7 cellular contexts compared by ENCODE assay signal in genomic region chr7:66451713-66452112, GRCh38.
A peak's percentile ranks its signal among the peaks of the same experiment; 100 is the strongest.
DNase-seq lines count a peak whose midpoint lies in the region; ATAC-seq, FAIRE-seq and TF ChIP-seq lines count a peak whose summit lies in the region.
"Not testable (repeated sequence)": the region's sequence is repeated elsewhere in the genome, so short reads cannot be mapped to it uniquely, and the experiment has no call there.

No MANE protein-coding gene starts in this region.

- TF ChIP-seq EP300 in HepG2 (IDR thresholded peaks at IDR 0.05; ENCODE audit: low read depth in 2 of 2, low read length in 2 of 2); HepG2 (CRISPR knock-in tag; IDR thresholded peaks at IDR 0.05; ENCODE audit: borderline replicate concordance): not testable (repeated sequence)

- in situ Hi-C loops in GM13977 (cut with MboI; ENCODE audit: low pct_unique_long_range_greater_than_20kb, low sequenced_read_pairs, unreplicated experiment); HepG2 (cut with HindIII; ENCODE audit: extremely low pct_ligation_motif_present, low pct_unique_long_range_greater_than_20kb): not testable (repeated sequence)

- TF ChIP-seq RAD21 in HepG2 (CRISPR knock-in tag; IDR thresholded peaks at IDR 0.05): not testable (repeated sequence)

- H3K9ac ChIP-seq in OCI-LY1 (ENCODE audit: low read length); HepG2 (ENCODE audit: insufficient read depth, low read depth, low read length): not testable (repeated sequence)

- intact Hi-C loops in HepG2 (cut with micrococcal nuclease; ENCODE audit: unreplicated experiment): not testable (repeated sequence)

- H3K4me1 ChIP-seq in OCI-LY1 (ENCODE audit: insufficient read depth, low read length, severe bottlenecking) (peaks cover 28% of the 10 kb centered on the region), HepG2 (ENCODE audit: insufficient read depth, low read length) (peaks cover 12% of the 10 kb centered on the region)

- not testable (repeated sequence) for TF ChIP-seq POLR2A in HepG2 (IDR thresholded peaks at IDR 0.05; ENCODE audit: insufficient read depth in 1 of 2, low read depth in 2 of 2, low read length in 2 of 2)

- H3K4me3 ChIP-seq in OCI-LY1 (ENCODE audit: low read depth, low read length, poor library complexity, severe bottlenecking); HepG2 (replicated peaks in 1 of 3; ENCODE audit: insufficient read depth in 1 of 3, low read depth in 2 of 3, low read length in 3 of 3): not testable (repeated sequence)

- ATAC-seq in GM19351 (IDR thresholded peaks at IDR 0.05; ENCODE audit: unreplicated experiment) (peak; percentile 51), GM21825 (IDR thresholded peaks at IDR 0.05; ENCODE audit: unreplicated experiment) (peak; percentile 47), HG02870 (IDR thresholded peaks at IDR 0.05; ENCODE audit: unreplicated experiment) (peak; percentile 54), HG03175 (IDR thresholded peaks at IDR 0.05; ENCODE audit: unreplicated experiment) (peak; percentile 36)
- not testable (repeated sequence) for ATAC-seq in HepG2

- not testable (repeated sequence) for DNase-seq in GM13977 (ENCODE audit: low spot score); HepG2 (ENCODE audit: low spot score)

- CTCF ChIA-PET in HepG2 (lab: Yijun Ruan, JAX; ENCODE audit: low intra/inter-chr PET ratio, low total read pairs): not testable (repeated sequence)

- TF ChIP-seq CTCF in GM13977 (IDR thresholded peaks at IDR 0.05; ENCODE audit: extremely low read depth, insufficient read depth, missing control alignments) (peak; percentile 23), OCI-LY1 (IDR thresholded peaks at IDR 0.05; ENCODE audit: low read length) (peak; percentile 38; the same call in 1 of the 2 replicates), HepG2 (CRISPR knock-in tag; IDR thresholded peaks at IDR 0.05) (peak; percentile 20; the same call in 1 of the 2 replicates)

- H4K20me1 ChIP-seq in OCI-LY1 (ENCODE audit: insufficient read depth, low read length); HepG2 (ENCODE audit: insufficient read depth, low read length): not testable (repeated sequence)

- not testable (repeated sequence) for FAIRE-seq in HepG2 (lab: Jason Lieb, UNC)

- not testable (repeated sequence) for BruUV-seq in HepG2 (replicated peaks; lab: Mats Ljungman, UMichigan)

- not testable (repeated sequence) for H3K4me2 ChIP-seq in OCI-LY1 (ENCODE audit: low read length); HepG2 (ENCODE audit: low read depth, low read length)

- H3K27me3 ChIP-seq in OCI-LY1 (ENCODE audit: insufficient read depth, low read length); HepG2 (ENCODE audit: control insufficient read depth in 1 of 2, insufficient read depth in 2 of 2, low read length in 2 of 2): not testable (repeated sequence)

- 100% methylated on average over 2 of the region's 2 CpGs for WGBS in HepG2 (ENCODE audit: low lambda C conversion rate)

- not testable (repeated sequence) for H3F3A ChIP-seq in OCI-LY1 (ENCODE audit: insufficient read depth, low read length)

- not testable (repeated sequence) for H3K9me3 ChIP-seq in OCI-LY1 (ENCODE audit: low read length); HepG2 (ENCODE audit: low read length)

- POLR2A ChIA-PET in HepG2 (lab: Yijun Ruan, JAX): interaction anchor here (1.7 to 1.9 kb wide), 2 partner anchors 12 to 42 kb away, joined by 6 read pairs; no protein-coding TSS in a partner anchor

- not testable (repeated sequence) for H3K79me2 ChIP-seq in OCI-LY1 (ENCODE audit: insufficient read depth, low read length); HepG2 (ENCODE audit: insufficient read depth, low read length)

- H3K27ac ChIP-seq in OCI-LY1 (ENCODE audit: low read depth, low read length, poor library complexity, severe bottlenecking): peak overlapping the region; percentile 4
- H3K27ac ChIP-seq in HepG2 (ENCODE audit: extremely low read length, insufficient read depth, low read length): not testable (repeated sequence)

- H3K36me3 ChIP-seq in OCI-LY1 (ENCODE audit: insufficient read depth, low read length): not testable (repeated sequence)
- peaks cover 0 to 13% of the 10 kb centered on the region in 2 experiments; a peak in 1 of 5 replicates for H3K36me3 ChIP-seq in HepG2 (replicated peaks in 1 of 2; ENCODE audit: control insufficient read depth in 1 of 2, insufficient read depth in 2 of 2, low read length in 2 of 2)

- not testable (repeated sequence) for H2AFZ ChIP-seq in OCI-LY1 (ENCODE audit: low read length); HepG2 (ENCODE audit: low read length)

- not testable (repeated sequence) for H3K9me2 ChIP-seq in OCI-LY1 (ENCODE audit: low read depth, low read length)

TF ChIP-seq in HepG2, 621 proteins besides CTCF, POLR2A, EP300 and RAD21:
- peak; percentile 34 for TF ChIP-seq STAG1 (CRISPR knock-in tag; IDR thresholded peaks at IDR 0.05)
